ENCODE assay signal across 24 cellular contexts in the genomic region with DNA sequence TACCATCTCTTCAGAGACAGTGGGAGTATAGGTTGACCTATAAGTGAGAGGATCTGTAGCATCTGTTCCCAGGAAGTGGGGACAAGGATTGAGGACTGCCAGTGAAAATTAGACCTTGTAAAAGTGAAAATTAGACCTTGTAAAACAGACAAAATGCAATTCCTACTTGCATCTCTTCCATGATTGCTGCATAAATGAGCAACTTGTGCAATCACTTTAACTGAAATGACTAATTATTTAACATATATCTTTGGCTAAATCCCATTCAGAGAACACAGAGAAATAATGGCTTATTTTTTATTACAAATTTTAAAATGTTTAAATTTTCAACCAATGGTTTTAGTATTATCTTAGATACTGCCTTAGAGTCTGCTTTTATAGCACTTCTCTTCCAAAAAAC.
DNase-seq lines count a peak whose midpoint lies in the region; ATAC-seq and TF ChIP-seq lines count a peak whose summit lies in the region.
"Had no signal": no experiment of that assay in that cellular context is flagged by ENCODE, and none has a peak within 500 bp of the region (broad histone marks: within the 10 kb centered on the region; RNA-seq: fewer than 3 reads in every experiment).

No MANE protein-coding gene starts in this region.

- intact Hi-C loops in MCF 10A (cut with micrococcal nuclease) (no loop called here), mammary epithelial cell (cut with micrococcal nuclease) (no loop called here)

- H3K9me3 Mint-ChIP-seq in MCF 10A (ENCODE audit: unreplicated experiment) = peaks cover 10% of the 10 kb centered on the region
- peaks cover 0 to 3% of the 10 kb centered on the region in 2 donors for H3K9me3 Mint-ChIP-seq in stimulated activated naive B cell treated with anti-CD40 and anti-IgM and Interleukin-4, amounts not matched to agents 10 μg/mL and 1 μg/mL and 100 μg/mL, for 72 hours
- H3K9me3 Mint-ChIP-seq: CD8-positive, alpha-beta memory T cell had no signal

- no peak overlapping the region for H3K9ac ChIP-seq in mammary epithelial cell (ENCODE audit: insufficient read depth, low read length)
- H3K9ac ChIP-seq: BLaER1 treated with 17β-estradiol and CSF1 and Interleukin-3, amounts not matched to agents 10 nM and 100 nM; KMS-11 had no signal

- H3K4me2 ChIP-seq in mammary epithelial cell (ENCODE audit: insufficient read depth, low read depth, low read length) = no peak overlapping the region
- H3K4me2 ChIP-seq: KMS-11 had no signal

- H3K36me3 ChIP-seq in mammary epithelial cell (ENCODE audit: insufficient read depth, low read length) (no peaks in the 10 kb centered on the region), SJSA1 (no peaks in the 10 kb centered on the region)
- H3K36me3 ChIP-seq: BLaER1 treated with 17β-estradiol and CSF1 and Interleukin-3, amounts not matched to agents 10 nM and 100 nM; Peyer's patch; SJCRH30 had no signal

- no peaks in the 10 kb centered on the region for H3K36me3 Mint-ChIP-seq in MCF 10A (ENCODE audit: insufficient read depth, unreplicated experiment)
- peaks cover 1 to 4% of the 10 kb centered on the region in 2 donors for H3K36me3 Mint-ChIP-seq in stimulated activated naive B cell treated with anti-CD40 and anti-IgM and Interleukin-4, amounts not matched to agents 10 μg/mL and 1 μg/mL and 100 μg/mL, for 72 hours

- TF ChIP-seq CTCF in MCF 10A (IDR thresholded peaks at IDR 0.05; ENCODE audit: unreplicated experiment) = no peak
- TF ChIP-seq CTCF in mammary epithelial cell (conservative IDR thresholded peaks at IDR 0.05 in 1 of 2, IDR thresholded peaks at IDR 0.05 in 1 of 2; ENCODE audit: extremely low read depth in 1 of 2, insufficient read depth in 1 of 2, low read depth in 1 of 2, low read length in 2 of 2) = no peak
- TF ChIP-seq CTCF in epithelial cell of esophagus (IDR thresholded peaks at IDR 0.05; ENCODE audit: insufficient read depth, low read depth, low read length, missing control alignments) = no peak

- no peaks in the 10 kb centered on the region for H3K27me3 Mint-ChIP-seq in MCF 10A (ENCODE audit: insufficient read depth, unreplicated experiment)
- H3K27me3 Mint-ChIP-seq in stimulated activated naive B cell treated with anti-CD40 and anti-IgM and Interleukin-4, amounts not matched to agents 10 μg/mL and 1 μg/mL and 100 μg/mL, for 72 hours = no peaks in the 10 kb centered on the region
- H3K27me3 Mint-ChIP-seq: CD8-positive, alpha-beta memory T cell had no signal

- H3K9me3 ChIP-seq in mammary epithelial cell (replicated peaks; ENCODE audit: insufficient read depth, low read length) = no peaks in the 10 kb centered on the region
- H3K9me3 ChIP-seq in SJSA1 (replicated peaks) = no peaks in the 10 kb centered on the region
- H3K9me3 ChIP-seq: BLaER1 treated with 17β-estradiol and CSF1 and Interleukin-3, amounts not matched to agents 10 nM and 100 nM; Peyer's patch; SJCRH30 had no signal

- H3K4me1 ChIP-seq in mammary epithelial cell (ENCODE audit: insufficient read depth, low read length) = peaks cover 8% of the 10 kb centered on the region
- peaks cover 31% of the 10 kb centered on the region for H3K4me1 ChIP-seq in SJSA1 (replicated peaks)
- H3K4me1 ChIP-seq: Peyer's patch, SJCRH30 had no signal

- CTCF ChIA-PET in MCF 10A (lab: Yijun Ruan, JAX) (no interaction called here), mammary epithelial cell (lab: Charles Lee; ENCODE audit: low non-redundant PET) (no interaction called here)

- no peak overlapping the region for H3K27ac Mint-ChIP-seq in MCF 10A (ENCODE audit: low read depth, unreplicated experiment)
- peak overlapping the region; percentile 94 for H3K27ac Mint-ChIP-seq in stimulated activated naive B cell treated with anti-CD40 and anti-IgM and Interleukin-4, amounts not matched to agents 10 μg/mL and 1 μg/mL and 100 μg/mL, for 72 hours

- H3K4me3 ChIP-seq in mammary epithelial cell (replicated peaks in 1 of 3; ENCODE audit: insufficient read depth in 1 of 3, low read depth in 2 of 3, low read length in 3 of 3) (no peak overlapping the region), SJSA1 (no peak overlapping the region), epithelial cell of esophagus (ENCODE audit: low read length) (no peak overlapping the region)
- H3K4me3 ChIP-seq: BLaER1 treated with 17β-estradiol and CSF1 and Interleukin-3, amounts not matched to agents 10 nM and 100 nM; Peyer's patch; SJCRH30 had no signal

- dilution Hi-C loops in mammary epithelial cell (cut with HindIII; ENCODE audit: low sequenced_read_pairs) = no loop called here

- no peak for ATAC-seq in stimulated activated naive B cell treated with anti-CD40 and anti-IgM and Interleukin-4, amounts not matched to agents 10 μg/mL and 1 μg/mL and 100 μg/mL, for 72 hours (replicated peaks)
- ATAC-seq in HG03432 (IDR thresholded peaks at IDR 0.05; ENCODE audit: unreplicated experiment) = no peak

- H2AFZ ChIP-seq in mammary epithelial cell (ENCODE audit: low read depth, low read length) = no peak overlapping the region

- no peaks in the 10 kb centered on the region for H4K20me1 ChIP-seq in mammary epithelial cell (ENCODE audit: insufficient read depth, low read length)
- H4K20me1 ChIP-seq: BLaER1 treated with 17β-estradiol and CSF1 and Interleukin-3, amounts not matched to agents 10 nM and 100 nM had no signal

- no TSS peak for BruUV-seq in MCF 10A (replicated peaks; lab: Mats Ljungman, UMichigan)
- no TSS peak for BruUV-seq in mammary epithelial cell (replicated peaks; lab: Mats Ljungman, UMichigan)

- no peak overlapping the region for H3K4me3 Mint-ChIP-seq in MCF 10A (ENCODE audit: unreplicated experiment)
- no peak overlapping the region for H3K4me3 Mint-ChIP-seq in stimulated activated naive B cell treated with anti-CD40 and anti-IgM and Interleukin-4, amounts not matched to agents 10 μg/mL and 1 μg/mL and 100 μg/mL, for 72 hours
- H3K4me3 Mint-ChIP-seq: CD8-positive, alpha-beta memory T cell had no signal

- peaks cover 9% of the 10 kb centered on the region for H3K4me1 Mint-ChIP-seq in MCF 10A (ENCODE audit: insufficient read depth, unreplicated experiment)
- peaks cover 19 to 40% of the 10 kb centered on the region in 2 donors for H3K4me1 Mint-ChIP-seq in stimulated activated naive B cell treated with anti-CD40 and anti-IgM and Interleukin-4, amounts not matched to agents 10 μg/mL and 1 μg/mL and 100 μg/mL, for 72 hours
- H3K4me1 Mint-ChIP-seq: CD8-positive, alpha-beta memory T cell had no signal

- POLR2A ChIA-PET in MCF 10A (lab: Yijun Ruan, JAX) = interaction anchor here (0.6 to 1.4 kb wide), 6 partner anchors 9 to 176 kb away, joined by 3 read pairs; a partner anchor contains a TSS

- H3K79me2 ChIP-seq in mammary epithelial cell (ENCODE audit: insufficient read depth, low read length) = no peaks in the 10 kb centered on the region

- DNase-seq in MCF 10A (ENCODE audit: unreplicated experiment) = peak; percentile 49
- DNase-seq in mammary epithelial cell = no peak
- no peak for DNase-seq in SJSA1 (ENCODE audit: low read depth in 1 of 2, low spot score in 2 of 2)
- peak; percentile 64 for DNase-seq in epithelial cell of esophagus (ENCODE audit: low read depth)
- DNase-seq in stimulated activated naive B cell treated with anti-CD40 and anti-IgM and Interleukin-4, amounts not matched to agents 10 μg/mL and 1 μg/mL and 100 μg/mL, for 72 hours = no peak
- DNase-seq in HT-29 (ENCODE audit: low spot score) = no peak
- DNase-seq in NCI-H2171 (lab: John Stamatoyannopoulos, UW) = no peak
- DNase-seq: 8988T; Calu3; CD8-positive, alpha-beta memory T cell; DMS153; GOT3; NCI-H1048; NCI-H1417 treated with DMSO at 0.1 percent for 48 hours; NCI-H187; NCI-H226; NCI-H524; NCI-H774; Peyer's patch; SJCRH30 had no signal

- no peak overlapping the region for H3K27ac ChIP-seq in mammary epithelial cell (ENCODE audit: insufficient read depth, low read depth, low read length)
- H3K27ac ChIP-seq in SJSA1 = peak overlapping the region; percentile 94; the same call in 1 of the 2 replicates
- H3K27ac ChIP-seq: HL-60, KMS-11, Peyer's patch, SJCRH30 had no signal

- H3K27me3 ChIP-seq in mammary epithelial cell (ENCODE audit: insufficient read depth, low read length) (no peaks in the 10 kb centered on the region), SJSA1 (replicated peaks) (no peaks in the 10 kb centered on the region)
- H3K27me3 ChIP-seq: BLaER1 treated with 17β-estradiol and CSF1 and Interleukin-3, amounts not matched to agents 10 nM and 100 nM; Peyer's patch; SJCRH30 had no signal

- in situ Hi-C loops in mammary epithelial cell (cut with MboI; ENCODE audit: low sequenced_read_pairs in 2 of 2) = no loop called here

Comparison
In these comparisons a context has a peak if more than half of its experiments do, and no peak if none do; other contexts are left out.
1. DNase-seq: peak in MCF 10A (single experiment) and epithelial cell of esophagus (single experiment); none in mammary epithelial cell (single experiment), SJSA1 (0 of 2), stimulated activated naive B cell treated with anti-CD40 and anti-IgM and Interleukin-4, amounts not matched to agents 10 μg/mL and 1 μg/mL and 100 μg/mL, for 72 hours (single experiment), HT-29 (single experiment) and NCI-H2171 (single experiment).